In the genomic region with DNA sequence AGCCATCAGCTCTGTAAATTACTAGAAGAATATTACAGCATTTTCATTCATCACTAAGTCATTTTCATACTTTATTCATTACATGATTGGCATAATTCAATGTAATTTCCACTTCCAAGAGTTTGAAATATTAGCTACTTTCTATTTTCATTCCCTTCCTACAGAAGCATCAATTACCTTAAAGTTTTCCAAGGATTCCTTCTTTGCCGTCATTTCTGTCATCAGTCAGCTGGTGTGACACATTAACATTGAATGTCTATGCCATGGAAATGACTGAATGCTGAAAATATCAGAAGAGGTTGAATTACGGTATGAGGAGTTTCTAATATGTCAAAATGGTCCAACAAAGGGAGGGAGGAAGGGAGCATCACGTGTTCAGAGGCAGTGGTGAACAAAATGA, we compare ENCODE assay signal across 5 cellular contexts.
"Had no signal": no experiment of that assay in that cellular context is flagged by ENCODE, and none has a peak within 500 bp of the region (broad histone marks: within the 10 kb centered on the region; RNA-seq: fewer than 3 reads in every experiment).

No MANE protein-coding gene starts in this region.

- FAIRE-seq: HTR-8/SVneo, K562 had no signal

- ATAC-seq: K562 had no signal

- H3K4me3 ChIP-seq: K562 had no signal

- DNase-seq: IMR-90, KBM-7 had no signal

- H3K27ac ChIP-seq: HL-60 had no signal
